ENCODE assay signal across 2 cellular contexts in the genomic region with DNA sequence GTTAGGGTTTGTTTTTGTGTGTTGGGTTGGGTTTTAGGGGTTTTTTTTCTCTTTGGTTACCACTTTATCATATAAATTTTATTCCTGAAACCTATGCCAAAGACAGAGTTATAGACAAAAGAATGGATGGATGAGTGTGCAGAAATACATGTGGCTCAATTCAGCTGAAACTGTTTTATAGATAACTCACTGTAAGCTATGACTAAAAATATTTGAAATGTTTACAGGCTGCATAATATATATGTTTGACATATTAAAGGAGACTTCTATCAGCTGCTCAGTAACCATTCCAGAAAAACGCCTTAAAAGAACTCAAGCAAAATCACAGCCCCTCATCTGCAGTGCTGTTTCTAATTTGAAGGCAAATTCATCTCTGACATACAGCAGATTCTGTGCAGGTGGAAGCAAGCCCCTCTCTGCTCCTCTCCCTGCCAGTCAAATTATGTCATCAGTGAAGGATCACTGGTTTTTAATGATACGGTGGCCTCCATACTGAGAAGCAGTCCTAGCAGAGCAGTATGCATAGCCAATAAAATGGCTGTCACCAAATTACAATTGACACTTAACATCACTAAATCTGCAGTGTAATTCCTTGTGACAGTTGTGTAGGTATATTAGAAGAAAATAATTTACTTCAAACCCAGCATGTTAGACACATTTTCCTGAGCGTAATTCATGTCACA.
TF ChIP-seq lines count a peak whose summit lies in the region.

No MANE protein-coding gene starts in this region.

TF ChIP-seq in IMR-90, 13 proteins besides CTCF, POLR2A, EP300 and RAD21:
- TF ChIP-seq SMC3 (IDR thresholded peaks at IDR 0.05; ENCODE audit: low read depth, low read length) (no peak), RFX5 (IDR thresholded peaks at IDR 0.05; ENCODE audit: low read depth, low read length) (no peak), MAFK (IDR thresholded peaks at IDR 0.05; ENCODE audit: low read depth, low read length) (0 out of 2 replicates have a peak, but pooled peaks have one; percentile 7)
- TF ChIP-seq, protein P1, sequence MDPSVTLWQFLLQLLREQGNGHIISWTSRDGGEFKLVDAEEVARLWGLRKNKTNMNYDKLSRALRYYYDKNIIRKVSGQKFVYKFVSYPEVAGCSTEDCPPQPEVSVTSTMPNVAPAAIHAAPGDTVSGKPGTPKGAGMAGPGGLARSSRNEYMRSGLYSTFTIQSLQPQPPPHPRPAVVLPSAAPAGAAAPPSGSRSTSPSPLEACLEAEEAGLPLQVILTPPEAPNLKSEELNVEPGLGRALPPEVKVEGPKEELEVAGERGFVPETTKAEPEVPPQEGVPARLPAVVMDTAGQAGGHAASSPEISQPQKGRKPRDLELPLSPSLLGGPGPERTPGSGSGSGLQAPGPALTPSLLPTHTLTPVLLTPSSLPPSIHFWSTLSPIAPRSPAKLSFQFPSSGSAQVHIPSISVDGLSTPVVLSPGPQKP (IDR thresholded peaks at IDR 0.05; ENCODE audit: borderline replicate concordance, low read depth, low read length): no peak

TF ChIP-seq in SK-N-SH treated with all-trans-retinoic acid at 6 μM for 48 hours, 23 proteins besides CTCF, POLR2A, EP300 and RAD21:
- TF ChIP-seq, protein P2, sequence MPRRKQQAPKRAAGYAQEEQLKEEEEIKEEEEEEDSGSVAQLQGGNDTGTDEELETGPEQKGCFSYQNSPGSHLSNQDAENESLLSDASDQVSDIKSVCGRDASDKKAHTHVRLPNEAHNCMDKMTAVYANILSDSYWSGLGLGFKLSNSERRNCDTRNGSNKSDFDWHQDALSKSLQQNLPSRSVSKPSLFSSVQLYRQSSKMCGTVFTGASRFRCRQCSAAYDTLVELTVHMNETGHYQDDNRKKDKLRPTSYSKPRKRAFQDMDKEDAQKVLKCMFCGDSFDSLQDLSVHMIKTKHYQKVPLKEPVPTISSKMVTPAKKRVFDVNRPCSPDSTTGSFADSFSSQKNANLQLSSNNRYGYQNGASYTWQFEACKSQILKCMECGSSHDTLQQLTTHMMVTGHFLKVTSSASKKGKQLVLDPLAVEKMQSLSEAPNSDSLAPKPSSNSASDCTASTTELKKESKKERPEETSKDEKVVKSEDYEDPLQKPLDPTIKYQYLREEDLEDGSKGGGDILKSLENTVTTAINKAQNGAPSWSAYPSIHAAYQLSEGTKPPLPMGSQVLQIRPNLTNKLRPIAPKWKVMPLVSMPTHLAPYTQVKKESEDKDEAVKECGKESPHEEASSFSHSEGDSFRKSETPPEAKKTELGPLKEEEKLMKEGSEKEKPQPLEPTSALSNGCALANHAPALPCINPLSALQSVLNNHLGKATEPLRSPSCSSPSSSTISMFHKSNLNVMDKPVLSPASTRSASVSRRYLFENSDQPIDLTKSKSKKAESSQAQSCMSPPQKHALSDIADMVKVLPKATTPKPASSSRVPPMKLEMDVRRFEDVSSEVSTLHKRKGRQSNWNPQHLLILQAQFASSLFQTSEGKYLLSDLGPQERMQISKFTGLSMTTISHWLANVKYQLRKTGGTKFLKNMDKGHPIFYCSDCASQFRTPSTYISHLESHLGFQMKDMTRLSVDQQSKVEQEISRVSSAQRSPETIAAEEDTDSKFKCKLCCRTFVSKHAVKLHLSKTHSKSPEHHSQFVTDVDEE (CRISPR knock-in tag; IDR thresholded peaks at IDR 0.05): 0 out of 2 replicates have a peak, but pooled peaks have one; percentile 59
- TF ChIP-seq ZNF70 (CRISPR knock-in tag; IDR thresholded peaks at IDR 0.05) (no peak), TCF4 (CRISPR knock-in tag; IDR thresholded peaks at IDR 0.05; ENCODE audit: borderline replicate concordance) (peak; percentile 30; the same call in 1 of the 2 replicates)
TF ChIP-seq in SK-N-SH treated with all-trans-retinoic acid at 6 μM for 48 hours: peak in this region for 2.
